Comparison of ENCODE assay signal across 7 cellular contexts in genomic region chr6:115832186-115832585, GRCh38.
"Had no signal": no experiment of that assay in that cellular context is flagged by ENCODE, and none has a peak within 500 bp of the region (broad histone marks: within the 10 kb centered on the region; RNA-seq: fewer than 3 reads in every experiment).

No MANE protein-coding gene starts in this region.

- H3K27ac ChIP-seq: HL-60, KMS-11 had no signal

- H3K4me3 ChIP-seq: K562 had no signal

- DNase-seq: IMR-90, KBM-7, KG1 had no signal

- ATAC-seq: HepG2, K562 had no signal
